24 cellular contexts compared by ENCODE assay signal in the genomic region with DNA sequence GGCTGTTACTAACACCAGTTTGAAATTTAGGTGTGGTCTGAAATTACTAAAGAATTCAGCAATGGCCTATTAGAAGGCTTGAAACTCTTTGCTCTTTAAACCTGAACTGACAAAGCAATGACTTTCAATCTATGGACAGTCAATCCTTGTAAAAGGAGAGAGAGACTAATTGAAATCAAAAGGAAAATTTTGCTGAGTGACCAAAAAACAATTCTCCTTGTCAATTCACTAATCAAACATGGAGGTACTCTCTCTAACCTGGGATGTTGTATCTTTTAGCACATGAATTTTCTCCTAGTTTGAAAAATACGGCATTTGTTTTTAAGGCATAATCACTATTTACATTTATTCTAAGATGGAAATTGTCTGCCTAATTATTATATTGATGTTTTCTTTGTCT. TPM values are rescaled to one million over a fixed set of nuclear protein-coding genes. Genes with fewer than 3 reads are reported as not detected.
DNase-seq lines count a peak whose midpoint lies in the region; ATAC-seq, FAIRE-seq and TF ChIP-seq lines count a peak whose summit lies in the region.
"Had no signal": no experiment of that assay in that cellular context is flagged by ENCODE, and none has a peak within 500 bp of the region (broad histone marks: within the 10 kb centered on the region; RNA-seq: fewer than 3 reads in every experiment).

No MANE protein-coding gene starts in this region.

- H3K27ac ChIP-seq in HepG2 (ENCODE audit: extremely low read length, insufficient read depth, low read length) (no peak overlapping the region), right lobe of liver (no peak overlapping the region)
- H3K27ac ChIP-seq: 22Rv1, BLaER1 had no signal

- no peaks in the 10 kb centered on the region for H4K20me1 ChIP-seq in HepG2 (ENCODE audit: insufficient read depth, low read length)
- H4K20me1 ChIP-seq: BLaER1 had no signal

- H3K36me3 ChIP-seq in HepG2 (replicated peaks in 1 of 2; ENCODE audit: control insufficient read depth in 1 of 2, insufficient read depth in 2 of 2, low read length in 2 of 2) (no peaks in the 10 kb centered on the region), right lobe of liver (no peaks in the 10 kb centered on the region)
- H3K36me3 ChIP-seq: BE2C, BLaER1 had no signal

- peaks cover 15% of the 10 kb centered on the region for H3K4me1 Mint-ChIP-seq in glutamatergic neuron (ENCODE audit: low read depth, unreplicated experiment)
- H3K4me1 Mint-ChIP-seq in CD14-positive monocyte: no peaks in the 10 kb centered on the region

- POLR2A ChIA-PET in HepG2 (lab: Yijun Ruan, JAX): no interaction called here

- no peaks in the 10 kb centered on the region for H3K79me2 ChIP-seq in HepG2 (ENCODE audit: insufficient read depth, low read length)

- H3K27ac Mint-ChIP-seq in glutamatergic neuron (ENCODE audit: unreplicated experiment): peak overlapping the region; percentile 92
- H3K27ac Mint-ChIP-seq in CD14-positive monocyte: no peak overlapping the region
- H3K27ac Mint-ChIP-seq: CD4-positive, alpha-beta T cell; CD8-positive, alpha-beta T cell had no signal

- H3K9me3 ChIP-seq in HepG2 (ENCODE audit: low read length) (no peaks in the 10 kb centered on the region), right lobe of liver (no peaks in the 10 kb centered on the region)
- H3K9me3 ChIP-seq: BE2C, BLaER1, Caco-2 had no signal

- TF ChIP-seq EP300 in HepG2 (IDR thresholded peaks at IDR 0.05; ENCODE audit: low read depth in 2 of 2, low read length in 2 of 2) (no peak), HepG2 (CRISPR knock-in tag; IDR thresholded peaks at IDR 0.05; ENCODE audit: borderline replicate concordance) (no peak)

- peaks cover 5% of the 10 kb centered on the region; the same call in 1 of the 2 replicates for H3K4me1 ChIP-seq in HepG2 (ENCODE audit: insufficient read depth, low read length)
- H3K4me1 ChIP-seq in right lobe of liver: no peaks in the 10 kb centered on the region
- H3K4me1 ChIP-seq: BLaER1, Caco-2 had no signal

- TF ChIP-seq POLR2A in HepG2 (IDR thresholded peaks at IDR 0.05; ENCODE audit: insufficient read depth in 1 of 2, low read depth in 2 of 2, low read length in 2 of 2) (no peak), right lobe of liver (IDR thresholded peaks at IDR 0.05) (no peak)

- H3K36me3 Mint-ChIP-seq in glutamatergic neuron (ENCODE audit: unreplicated experiment): no peaks in the 10 kb centered on the region
- H3K36me3 Mint-ChIP-seq in CD14-positive monocyte: no peaks in the 10 kb centered on the region
- H3K36me3 Mint-ChIP-seq: CD8-positive, alpha-beta T cell had no signal

- H3K4me3 ChIP-seq in HepG2 (replicated peaks in 1 of 3; ENCODE audit: insufficient read depth in 1 of 3, low read depth in 2 of 3, low read length in 3 of 3) (no peak overlapping the region), right lobe of liver (no peak overlapping the region)
- H3K4me3 ChIP-seq: BLaER1, GM12878 had no signal

- intact Hi-C loops in HepG2 (cut with micrococcal nuclease; ENCODE audit: unreplicated experiment) (no loop called here), right lobe of liver (cut with DNase I) (no loop called here), CD14-positive monocyte (cut with micrococcal nuclease) (no loop called here)

- H3K27me3 Mint-ChIP-seq in glutamatergic neuron (ENCODE audit: unreplicated experiment): peaks cover 1% of the 10 kb centered on the region
- H3K27me3 Mint-ChIP-seq in CD14-positive monocyte (ENCODE audit: low read depth in 3 of 3): peaks cover 0 to 2% (median 1%) of the 10 kb centered on the region in 3 donors

- H3K4me2 ChIP-seq in HepG2 (ENCODE audit: low read depth, low read length): no peak overlapping the region
- H3K4me2 ChIP-seq: BLaER1 had no signal

- TF ChIP-seq RAD21 in HepG2 (CRISPR knock-in tag; IDR thresholded peaks at IDR 0.05): no peak

- no peak for FAIRE-seq in HepG2 (lab: Jason Lieb, UNC)
- FAIRE-seq: D721Med, G401.6, GM12878, GM12892, GM18507, GM19239 had no signal

- no peak overlapping the region for H2AFZ ChIP-seq in HepG2 (ENCODE audit: low read length)

- H3K27me3 ChIP-seq in HepG2 (ENCODE audit: control insufficient read depth in 1 of 2, insufficient read depth in 2 of 2, low read length in 2 of 2) (no peaks in the 10 kb centered on the region), right lobe of liver (no peaks in the 10 kb centered on the region)
- H3K27me3 ChIP-seq: BE2C, BLaER1 had no signal

- no TSS peak for BruUV-seq in HepG2 (replicated peaks; lab: Mats Ljungman, UMichigan)

- H3K9ac ChIP-seq in HepG2 (ENCODE audit: insufficient read depth, low read depth, low read length): no peak overlapping the region
- H3K9ac ChIP-seq: BLaER1 had no signal

- H3K9me3 Mint-ChIP-seq in glutamatergic neuron (ENCODE audit: unreplicated experiment): no peaks in the 10 kb centered on the region
- peaks cover 0 to 4% (median 0%) of the 10 kb centered on the region in 7 donors for H3K9me3 Mint-ChIP-seq in CD14-positive monocyte
- H3K9me3 Mint-ChIP-seq: CD4-positive, alpha-beta T cell; CD8-positive, alpha-beta T cell had no signal

- no peak for ATAC-seq in HepG2
- ATAC-seq in right lobe of liver: no peak
- ATAC-seq in GM19395 (IDR thresholded peaks at IDR 0.05; ENCODE audit: unreplicated experiment): no peak
- no peak for ATAC-seq in GM18907 (IDR thresholded peaks at IDR 0.05; ENCODE audit: unreplicated experiment)
- ATAC-seq: CD8-positive, alpha-beta T cell; GM12878 had no signal

- DNase-seq in HepG2 (ENCODE audit: low spot score) (no peak), right lobe of liver (no peak), NCI-H69 (lab: John Stamatoyannopoulos, UW) (peak; percentile 6), glutamatergic neuron (no peak), CD14-positive monocyte (ENCODE audit: low spot score) (no peak)
- DNase-seq: ACHN; BE2C; C1 segment of cervical spinal cord; Caco-2; Calu3; CD4-positive, alpha-beta T cell; CD8-positive, alpha-beta T cell; DMS79 treated with DMSO at 0.1 percent for 48 hours; GF-D8 had no signal

- in situ Hi-C loops in HepG2 (cut with HindIII; ENCODE audit: extremely low pct_ligation_motif_present, low pct_unique_long_range_greater_than_20kb): no loop called here

- TF ChIP-seq CTCF in HepG2 (CRISPR knock-in tag; IDR thresholded peaks at IDR 0.05) (no peak), right lobe of liver (IDR thresholded peaks at IDR 0.05) (no peak), glutamatergic neuron (IDR thresholded peaks at IDR 0.05; ENCODE audit: partially characterized antibody, unreplicated experiment) (no peak), CD14-positive monocyte (IDR thresholded peaks at IDR 0.05) (no peak)

- H3K4me3 Mint-ChIP-seq in glutamatergic neuron (ENCODE audit: unreplicated experiment): no peak overlapping the region
- H3K4me3 Mint-ChIP-seq in CD14-positive monocyte: no peak overlapping the region
- H3K4me3 Mint-ChIP-seq: CD4-positive, alpha-beta T cell; CD8-positive, alpha-beta T cell had no signal

- CTCF ChIA-PET in HepG2 (lab: Yijun Ruan, JAX; ENCODE audit: low intra/inter-chr PET ratio, low total read pairs): no interaction called here

- WGBS in HepG2 (ENCODE audit: low lambda C conversion rate): 94% methylated on average over 1 of the region's 1 CpG
- WGBS in right lobe of liver (ENCODE audit: insufficient coverage, low coverage, low lambda C conversion rate, missing lambda C conversion rate): 88% methylated on average over 1 of the region's 1 CpG

TF ChIP-seq in HepG2, 621 proteins besides CTCF, POLR2A, EP300 and RAD21:
- TF ChIP-seq ZNF589 (CRISPR knock-in tag; conservative IDR thresholded peaks at IDR 0.05): no peak
- peak; percentile 56; the same call in 1 of the 2 replicates for TF ChIP-seq MAFF (IDR thresholded peaks at IDR 0.05; ENCODE audit: low read depth, low read length)
- TF ChIP-seq MAFK (conservative IDR thresholded peaks at IDR 0.05 in 1 of 2, IDR thresholded peaks at IDR 0.05 in 1 of 2; ENCODE audit: low read length in 2 of 2): peak; percentile 71 to 74

RNA-seq across cellular contexts. Expression of gene ATIC, which starts 49.6 kb away (rescaled TPM):
- total RNA-seq in HepG2 (2016; rRNA removed; fragmentation: Illumina TruSeq; extraction: Trizol) (89.8 and 276 TPM in 2 replicates), right lobe of liver (10 to 100 TPM; 38.8 to 57.3 (median 43.0) TPM), glutamatergic neuron (ENCODE audit: unreplicated experiment) (51.5 TPM)
- total RNA-seq in HepG2 (2016; cell fraction: cytosol; rRNA removed; fragmentation: Illumina TruSeq; extraction: Trizol; ENCODE audit: low read depth): 41.3 and 50.0 TPM in 2 replicates
- total RNA-seq in HepG2 (2016; cell fraction: insoluble cytoplasmic fraction; rRNA removed; fragmentation: Illumina TruSeq; extraction: Trizol): 74.0 and 293 TPM in 2 replicates
- 89.3 and 106 TPM in 2 replicates for total RNA-seq in HepG2 (2016; cell fraction: membrane; rRNA removed; fragmentation: Illumina TruSeq; extraction: Trizol)
- 158 and 178 TPM in 2 replicates for total RNA-seq in HepG2 (2016; cell fraction: nucleus; rRNA removed; fragmentation: Illumina TruSeq; extraction: Trizol)
- polyA plus RNA-seq in HepG2 (2011; rRNA removed) (140 and 146 TPM in 2 replicates), CD14-positive monocyte (10 to 100 TPM; 20.8 to 21.6 TPM)
- polyA plus RNA-seq in HepG2 (2011; cell fraction: cytosol; rRNA removed): 118 and 158 TPM in 2 replicates
- polyA plus RNA-seq in HepG2 (2011; cell fraction: nucleus; rRNA removed): 146 and 172 TPM in 2 replicates
- 332 and 337 TPM in 2 replicates for polyA plus RNA-seq in HepG2 (2012)
- polyA plus RNA-seq in HepG2 (2016; cell fraction: cytosol; fragmentation: Illumina TruSeq; extraction: Trizol; ENCODE audit: low read depth): 84.7 and 87.1 TPM in 2 replicates
- polyA plus RNA-seq in HepG2 (2016; cell fraction: insoluble cytoplasmic fraction; fragmentation: Illumina TruSeq; extraction: Trizol; ENCODE audit: low read depth): 500 and 505 TPM in 2 replicates
- polyA plus RNA-seq in HepG2 (2016; cell fraction: membrane; fragmentation: Illumina TruSeq; extraction: Trizol; ENCODE audit: low read depth): 128 and 133 TPM in 2 replicates
- polyA plus RNA-seq in HepG2 (2016; cell fraction: nucleus; fragmentation: Illumina TruSeq; extraction: Trizol; ENCODE audit: insufficient read depth, low read depth): 347 and 358 TPM in 2 replicates
- 138 and 191 TPM in 2 replicates for polyA minus RNA-seq in HepG2 (2011; rRNA and poly(A)+ RNA removed; ENCODE audit: low replicate concordance)
- polyA minus RNA-seq in HepG2 (2011; cell fraction: cytosol; rRNA and poly(A)+ RNA removed): 177 and 194 TPM in 2 replicates
- polyA minus RNA-seq in HepG2 (2011; cell fraction: nucleus; rRNA and poly(A)+ RNA removed): 127 and 162 TPM in 2 replicates
